Comparison of ENCODE assay signal across 21 cellular contexts in genomic region chr14:40574780-40575179, GRCh38.
"Had no signal": no experiment of that assay in that cellular context is flagged by ENCODE, and none has a peak within 500 bp of the region (broad histone marks: within the 10 kb centered on the region; RNA-seq: fewer than 3 reads in every experiment).

No MANE protein-coding gene starts in this region.

- H3K27ac ChIP-seq: adrenal gland, SJSA1, VCaP had no signal

- ATAC-seq: activated CD8-positive, alpha-beta T cell treated with anti-CD3 and anti-CD28 coated beads for 36 hours; activated T-cell treated with anti-CD3 and anti-CD28 coated beads, Interleukin-2, amount 50 U/mL, for 72 hours; T-cell had no signal

- H3K4me3 ChIP-seq: adrenal gland, SJSA1 had no signal

- H3K36me3 ChIP-seq: adrenal gland, SJSA1 had no signal

- DNase-seq: activated CD4-positive, alpha-beta T cell treated with anti-CD3 and anti-CD28 coated beads for 4 hours; activated CD8-positive, alpha-beta memory T cell treated with anti-CD3 and anti-CD28 coated beads, Interleukin-2, amount 50 U/mL, for 4 hours; activated CD8-positive, alpha-beta T cell treated with anti-CD3 and anti-CD28 coated beads for 36 hours; activated gamma-delta T cell treated with Interleukin-2 at 50 U/mL for 16 hours; activated naive CD4-positive, alpha-beta T cell treated with anti-CD3 and anti-CD28 coated beads, Interleukin-2, amount 10 ng/mL, durations not matched to agents 7 days and 5 days; activated naive CD8-positive, alpha-beta T cell treated with anti-CD3 and anti-CD28 coated beads, Interleukin-2, amount 10 ng/mL, durations not matched to agents 7 days and 5 days; activated T-cell treated with anti-CD3 and anti-CD28 coated beads, Interleukin-2, amount 50 U/mL, for 72 hours; adrenal gland; anterior cingulate cortex; KBM-7; NCI-H1048; NCI-H146; NCI-H187 treated with DMSO at 0.1 percent for 48 hours; NCI-H2081 treated with DMSO at 0.1 percent for 48 hours; NCI-H524 treated with DMSO at 0.1 percent for 48 hours; NK-92 treated with Interleukin-12 subunit alpha and Interleukin-12 subunit beta, amount 100 ng/mL, for 24 hours; SHP77; T-cell had no signal

- H3K4me3 Mint-ChIP-seq: activated CD8-positive, alpha-beta T cell treated with anti-CD3 and anti-CD28 coated beads for 36 hours; activated naive CD4-positive, alpha-beta T cell treated with anti-CD3 and anti-CD28 coated beads, Interleukin-2, amount 10 ng/mL, durations not matched to agents 7 days and 5 days; activated naive CD8-positive, alpha-beta T cell treated with anti-CD3 and anti-CD28 coated beads, Interleukin-2, amount 10 ng/mL, durations not matched to agents 7 days and 5 days; activated T-cell treated with anti-CD3 and anti-CD28 coated beads, Interleukin-2, amount 50 U/mL, for 72 hours; T-cell had no signal

- H3K9me3 Mint-ChIP-seq: activated naive CD8-positive, alpha-beta T cell treated with anti-CD3 and anti-CD28 coated beads, Interleukin-2, amount 10 ng/mL, durations not matched to agents 7 days and 5 days had no signal

- H3K27ac Mint-ChIP-seq: activated CD8-positive, alpha-beta T cell treated with anti-CD3 and anti-CD28 coated beads for 36 hours; activated naive CD4-positive, alpha-beta T cell treated with anti-CD3 and anti-CD28 coated beads, Interleukin-2, amount 10 ng/mL, durations not matched to agents 7 days and 5 days; activated naive CD8-positive, alpha-beta T cell treated with anti-CD3 and anti-CD28 coated beads, Interleukin-2, amount 10 ng/mL, durations not matched to agents 7 days and 5 days; activated T-cell treated with anti-CD3 and anti-CD28 coated beads, Interleukin-2, amount 50 U/mL, for 72 hours; activated T-helper 2 cell treated with anti-CD3 and anti-CD28 coated beads, Interferon-gamma antibody, Interleukin-2, Interleukin-4, amounts not matched to agents 10 μg/mL and 5 μg/mL and 100 μg/mL, durations not matched to agents 14 hours and 24 hours and 36 hours; T-cell had no signal

- H3K27me3 Mint-ChIP-seq: activated CD8-positive, alpha-beta T cell treated with anti-CD3 and anti-CD28 coated beads for 36 hours; activated naive CD4-positive, alpha-beta T cell treated with anti-CD3 and anti-CD28 coated beads, Interleukin-2, amount 10 ng/mL, durations not matched to agents 7 days and 5 days; activated naive CD8-positive, alpha-beta T cell treated with anti-CD3 and anti-CD28 coated beads, Interleukin-2, amount 10 ng/mL, durations not matched to agents 7 days and 5 days; T-cell had no signal

- H3K9me3 ChIP-seq: adrenal gland, SJSA1 had no signal

- H3K4me1 ChIP-seq: adrenal gland, SJSA1 had no signal

- H3K36me3 Mint-ChIP-seq: activated naive CD4-positive, alpha-beta T cell treated with anti-CD3 and anti-CD28 coated beads, Interleukin-2, amount 10 ng/mL, durations not matched to agents 7 days and 5 days; activated naive CD8-positive, alpha-beta T cell treated with anti-CD3 and anti-CD28 coated beads, Interleukin-2, amount 10 ng/mL, durations not matched to agents 7 days and 5 days; T-cell had no signal

- H3K27me3 ChIP-seq: adrenal gland, SJSA1 had no signal

- H3K4me1 Mint-ChIP-seq: activated naive CD4-positive, alpha-beta T cell treated with anti-CD3 and anti-CD28 coated beads, Interleukin-2, amount 10 ng/mL, durations not matched to agents 7 days and 5 days; activated naive CD8-positive, alpha-beta T cell treated with anti-CD3 and anti-CD28 coated beads, Interleukin-2, amount 10 ng/mL, durations not matched to agents 7 days and 5 days; T-cell had no signal
